Comparison of ENCODE assay signal across 12 cellular contexts in genomic region chr1:109892476-109893368, GRCh38. TPM values are rescaled to one million over a fixed set of nuclear protein-coding genes. Genes with fewer than 3 reads are reported as not detected.
DNase-seq lines count a peak whose midpoint lies in the region; ATAC-seq, FAIRE-seq and TF ChIP-seq lines count a peak whose summit lies in the region.
"Had no signal": no experiment of that assay in that cellular context is flagged by ENCODE, and none has a peak within 500 bp of the region (broad histone marks: within the 10 kb centered on the region; RNA-seq: fewer than 3 reads in every experiment).

No MANE protein-coding gene starts in this region.

- in situ Hi-C loops in IMR-90 (cut with MboI; ENCODE audit: low sequenced_read_pairs), result no loop called here

- H3K9me1 ChIP-seq in IMR-90 (ENCODE audit: insufficient read depth, low read length), result peaks cover 24% of the 10 kb centered on the region

- FAIRE-seq in A549 (lab: Jason Lieb, UNC), result no peak

- no peaks in the 10 kb centered on the region for H4K20me1 ChIP-seq in IMR-90 (ENCODE audit: insufficient read depth, low read length)

- H2BK5ac ChIP-seq in IMR-90 (ENCODE audit: low read depth, low read length, poor library complexity, severe bottlenecking), result no peak overlapping the region
- H2BK5ac ChIP-seq in mesenchymal stem cell (ENCODE audit: low read depth, low read length, poor library complexity, severe bottlenecking), result no peak overlapping the region

- peak overlapping the region; percentile 32; the same call in 1 of the 2 replicates for H3K56ac ChIP-seq in IMR-90 (ENCODE audit: extremely low read depth, insufficient read depth, low read length)

- H2BK15ac ChIP-seq in IMR-90 (ENCODE audit: low read depth, low read length) (peak overlapping the region; percentile 91), mesenchymal stem cell (ENCODE audit: low read depth, poor library complexity, severe bottlenecking) (peak overlapping the region; percentile 83)

- H2BK12ac ChIP-seq in mesenchymal stem cell (ENCODE audit: low read length in 2 of 2), result peak overlapping the region; percentile 1 to 57

- DNase-seq in A549 (ENCODE audit: low read depth in 1 of 2, low spot score in 1 of 2) (peak; percentile 23 to 40), IMR-90 (peak; percentile 57), dermis blood vessel endothelial cell (peak; percentile 69), mesenchymal stem cell (peak; percentile 76), H4 (ENCODE audit: low spot score) (no peak), ecto neural progenitor cell (ENCODE audit: low spot score) (no peak)
- DNase-seq in stimulated activated CD4-positive, alpha-beta T cell treated with anti-CD3 and anti-CD28 coated beads, Interleukin-4, amount 100 ng/mL, for 1 hour, result no peak
- DNase-seq: activated CD8-positive, alpha-beta memory T cell treated with anti-CD3 and anti-CD28 coated beads, Interleukin-2, amount 10 ng/mL, durations not matched to agents 7 days and 5 days; NCI-H524 treated with DMSO at 0.1 percent for 48 hours had no signal

- POLR2A ChIA-PET in A549 (lab: Yijun Ruan, JAX) (interaction anchor here (1.1 kb wide), 1 partner anchor 16 kb away, joined by 5 read pairs; no protein-coding TSS in a partner anchor), IMR-90 (lab: Charles Lee; ENCODE audit: unreplicated experiment) (no interaction called here)

- H2AK9ac ChIP-seq in IMR-90 (replicated peaks; ENCODE audit: low read depth, low read length, poor library complexity), result no peak overlapping the region

- H3K4me3 ChIP-seq in A549, result no peak overlapping the region
- H3K4me3 ChIP-seq in IMR-90 (ENCODE audit: insufficient read depth, low read depth, low read length), result no peak overlapping the region
- H3K4me3 ChIP-seq in mesenchymal stem cell (ENCODE audit: insufficient read depth in 1 of 2, low read depth in 1 of 2, low read length in 2 of 2), result no peak overlapping the region

- H3K79me1 ChIP-seq in IMR-90 (ENCODE audit: low read depth in 1 of 2, low read length in 2 of 2) (peaks cover 0 to 2% of the 10 kb centered on the region in 2 experiments; a peak in 1 of 4 replicates), mesenchymal stem cell (replicated peaks; ENCODE audit: low read length, poor library complexity, severe bottlenecking) (no peaks in the 10 kb centered on the region)

- TF ChIP-seq RAD21 in A549 (conservative IDR thresholded peaks at IDR 0.05 in 1 of 2, IDR thresholded peaks at IDR 0.05 in 1 of 2) (no peak), IMR-90 (IDR thresholded peaks at IDR 0.05; ENCODE audit: low read length) (no peak)

- H4K5ac ChIP-seq in IMR-90 (ENCODE audit: low read depth, low read length), result 0 out of 2 replicates have a peak overlapping the region, but pooled peaks have one; percentile 7

- H3K14ac ChIP-seq in IMR-90 (replicated peaks; ENCODE audit: low read depth, low read length) (peak overlapping the region; percentile 90), mesenchymal stem cell (ENCODE audit: low read length in 2 of 2) (no peak overlapping the region)

- peak overlapping the region; percentile 64 for H4K91ac ChIP-seq in IMR-90 (ENCODE audit: insufficient read depth, low read depth, low read length)
- peak overlapping the region; percentile 83 for H4K91ac ChIP-seq in mesenchymal stem cell (ENCODE audit: low read length)

- TF ChIP-seq CTCF in A549 (IDR thresholded peaks at IDR 0.05) (no peak), IMR-90 (conservative IDR thresholded peaks at IDR 0.05; ENCODE audit: low read depth, low read length) (no peak)

- H3K27me3 ChIP-seq in IMR-90 (ENCODE audit: control insufficient read depth, insufficient read depth, low read length) (no peaks in the 10 kb centered on the region), mesenchymal stem cell (ENCODE audit: control insufficient read depth in 1 of 2, insufficient read depth in 1 of 2, low read length in 2 of 2) (no peaks in the 10 kb centered on the region)

- TF ChIP-seq POLR2A in A549 (IDR thresholded peaks at IDR 0.05; ENCODE audit: low read length) (no peak), IMR-90 (IDR thresholded peaks at IDR 0.05; ENCODE audit: low read depth, low read length) (no peak)

- peak overlapping the region; percentile 72; the same call in 1 of the 2 replicates for H2BK20ac ChIP-seq in IMR-90 (ENCODE audit: low read depth, low read length)

- CTCF ChIA-PET in A549 (lab: Yijun Ruan, JAX) (interaction anchor here (1.3 to 2.4 kb wide), 6 partner anchors 11 to 119 kb away, joined by 3 to 7 read pairs (median 4); partner anchors contain the start of gene AHCYL1), IMR-90 (lab: Yijun Ruan, JAX) (no interaction called here)

- TF ChIP-seq EP300 in A549 (IDR thresholded peaks at IDR 0.05), result no peak

- H3K9me3 ChIP-seq in A549, result no peaks in the 10 kb centered on the region
- H3K9me3 ChIP-seq in IMR-90 (ENCODE audit: control insufficient read depth, insufficient read depth, low read length), result no peaks in the 10 kb centered on the region
- no peaks in the 10 kb centered on the region for H3K9me3 ChIP-seq in mesenchymal stem cell (ENCODE audit: control insufficient read depth, low read length)

- peak overlapping the region; percentile 72; the same call in 1 of the 2 replicates for H3K23ac ChIP-seq in IMR-90 (ENCODE audit: low read depth, low read length)
- H3K23ac ChIP-seq in mesenchymal stem cell (ENCODE audit: low read length in 2 of 2), result no peak overlapping the region

- H3K18ac ChIP-seq in IMR-90 (ENCODE audit: low read depth, low read length) (no peak overlapping the region), mesenchymal stem cell (ENCODE audit: low read depth in 1 of 2, low read length in 2 of 2) (peak overlapping the region; percentile 40 to 78)

- intact Hi-C loops in IMR-90 (cut with micrococcal nuclease), result no loop called here

- no peak overlapping the region for H3K9ac ChIP-seq in IMR-90 (ENCODE audit: low read depth, low read length)
- no peak overlapping the region for H3K9ac ChIP-seq in mesenchymal stem cell (ENCODE audit: low read length)

- H2AK5ac ChIP-seq in IMR-90 (ENCODE audit: low read depth, low read length) (peak overlapping the region; percentile 36; the same call in 1 of the 2 replicates), mesenchymal stem cell (ENCODE audit: low read length, severe bottlenecking) (no peak overlapping the region)

- dilution Hi-C loops in IMR-90 (cut with HindIII; ENCODE audit: low sequenced_read_pairs, unreplicated experiment), result no loop called here

- no TSS peak for BruUV-seq in IMR-90 (replicated peaks; lab: Mats Ljungman, UMichigan)

- WGBS in A549 (ENCODE audit: missing lambda C conversion rate), result 71% methylated on average over 10 of the region's 10 CpGs
- 90% methylated on average over 2 of the region's 10 CpGs; no CpG with 5 or more reads in 1 of the 2 experiments for WGBS in IMR-90 (ENCODE audit: extremely low coverage in 2 of 2, insufficient read length in 1 of 2), 2 experiments
- WGBS in mesenchymal stem cell, result 85% methylated on average over 8 of the region's 10 CpGs

- H3K27ac ChIP-seq in A549, result peak overlapping the region; percentile 54 to 81
- H3K27ac ChIP-seq in IMR-90 (ENCODE audit: insufficient read depth, low read length), result no peak overlapping the region
- no peak overlapping the region for H3K27ac ChIP-seq in mesenchymal stem cell (ENCODE audit: low read length, poor library complexity, severe bottlenecking)

- H3K4me1 ChIP-seq in A549 (peaks cover 24% of the 10 kb centered on the region), IMR-90 (ENCODE audit: control insufficient read depth, insufficient read depth, low read length) (peaks cover 14% of the 10 kb centered on the region), mesenchymal stem cell (ENCODE audit: control insufficient read depth, insufficient read depth, low read depth, low read length) (peaks cover 16% of the 10 kb centered on the region)

- H3K4me2 ChIP-seq in A549, result peak overlapping the region; percentile 54
- no peak overlapping the region for H3K4me2 ChIP-seq in IMR-90 (ENCODE audit: low read depth, low read length)
- no peak overlapping the region for H3K4me2 ChIP-seq in mesenchymal stem cell (ENCODE audit: low read length, poor library complexity, severe bottlenecking)

- ATAC-seq in A549, result peak in 1 of 2 experiments; percentile 78; a peak in 3 of 6 replicates
- ATAC-seq in IMR-90 (ENCODE audit: low read depth), result peak; percentile 59
- no peak for ATAC-seq in GM18868 (IDR thresholded peaks at IDR 0.05; ENCODE audit: unreplicated experiment)
- ATAC-seq: activated CD8-positive, alpha-beta memory T cell treated with anti-CD3 and anti-CD28 coated beads, Interleukin-2, amount 10 ng/mL, durations not matched to agents 7 days and 5 days; left lobe of liver; sciatic nerve had no signal

- H3K4ac ChIP-seq in IMR-90 (ENCODE audit: low read depth, low read length) (peak overlapping the region; percentile 89), mesenchymal stem cell (ENCODE audit: low read depth in 1 of 2, low read length in 2 of 2) (peak overlapping the region; percentile 12 to 60)

- H3K36me3 ChIP-seq in IMR-90 (ENCODE audit: control insufficient read depth, insufficient read depth, low read length) (no peaks in the 10 kb centered on the region), mesenchymal stem cell (ENCODE audit: control insufficient read depth in 1 of 2, insufficient read depth in 2 of 2, low read depth in 1 of 2, low read length in 2 of 2) (no peaks in the 10 kb centered on the region)

- H2AFZ ChIP-seq in IMR-90 (replicated peaks; ENCODE audit: low read length, poor library complexity) (peak overlapping the region; percentile 85), mesenchymal stem cell (ENCODE audit: low read depth, low read length) (no peak overlapping the region)

- H4K8ac ChIP-seq in IMR-90 (ENCODE audit: low read depth in 2 of 2, low read length in 2 of 2) (peak overlapping the region; percentile 91 to 93), mesenchymal stem cell (ENCODE audit: low read length) (peak overlapping the region; percentile 68)

- H2BK120ac ChIP-seq in IMR-90 (ENCODE audit: low read depth, low read length) (peak overlapping the region; percentile 97), mesenchymal stem cell (ENCODE audit: low read depth, low read length) (peak overlapping the region; percentile 4)

TF ChIP-seq in A549, 52 proteins besides CTCF, POLR2A, EP300 and RAD21 (continues in another document):
- TF ChIP-seq SREBF2 (IDR thresholded peaks at IDR 0.05), result no peak

TF ChIP-seq in IMR-90, 13 proteins besides CTCF, POLR2A, EP300 and RAD21 (continues in another document):
- TF ChIP-seq CHD1 (IDR thresholded peaks at IDR 0.05; ENCODE audit: low read depth, low read length), result no peak

RNA-seq across cellular contexts. Expression of gene CSF1, which starts 17.9 kb away (rescaled TPM):
- 36.3 and 45.7 TPM in 2 replicates for polyA plus RNA-seq in A549 (2011; rRNA removed)
- 40.0 and 56.5 TPM in 2 replicates for polyA plus RNA-seq in A549 (2012; cell fraction: cytosol; rRNA removed)
- 84.0 and 105 TPM in 2 replicates for polyA plus RNA-seq in A549 (2012; cell fraction: nucleus; rRNA removed)
- polyA plus RNA-seq in A549 (2017; fragmentation: RNase III; extraction: RNeasy Plus Mini Kit Qiagen cat#74134 plus additional on column Dnase treatment), result 35.1 to 42.4 TPM (median 37.5 TPM) in 3 replicates
- polyA minus RNA-seq in A549 (2011; rRNA and poly(A)+ RNA removed), result 32.5 and 34.0 TPM in 2 replicates
- total RNA-seq in IMR-90 (2012; rRNA removed), result 9.4 and 14.3 TPM in 2 replicates
- 22.0 and 25.6 TPM in 2 replicates for polyA plus RNA-seq in IMR-90 (2012; rRNA removed)
- 19.2 and 30.9 TPM in 2 replicates for polyA plus RNA-seq in IMR-90 (2012; cell fraction: cytosol; rRNA removed)
- 26.9 and 32.7 TPM in 2 replicates for polyA plus RNA-seq in IMR-90 (2012; cell fraction: nucleus; rRNA removed; ENCODE audit: low replicate concordance)
- 19.6 and 21.1 TPM in 2 replicates for total RNA-seq in dermis blood vessel endothelial cell
- 111 TPM for polyA plus RNA-seq in mesenchymal stem cell (2013, experiment 1 of 2)
- polyA plus RNA-seq in mesenchymal stem cell (2013, experiment 2 of 2), result 109 TPM
- total RNA-seq in H4 (2014; rRNA removed; shearing (Covaris generic)), result 15.8 and 18.9 TPM in 2 replicates

Comparison
In these comparisons a context has a peak if more than half of its experiments do, and no peak if none do; other contexts are left out.
1. DNase-seq: peak in A549 (2 of 2), IMR-90 (single experiment), dermis blood vessel endothelial cell (single experiment) and mesenchymal stem cell (single experiment); none in H4 (single experiment), stimulated activated CD4-positive, alpha-beta T cell treated with anti-CD3 and anti-CD28 coated beads, Interleukin-4, amount 100 ng/mL, for 1 hour (single experiment) and ecto neural progenitor cell (single experiment).
2. H3K27ac ChIP-seq: peak in A549 (2 of 2); none in IMR-90 (single experiment) and mesenchymal stem cell (single experiment).